ENCODE assay signal across 8 cellular contexts in genomic region chr3:128727485-128727884, GRCh38. TPM values are rescaled to one million over a fixed set of nuclear protein-coding genes. Genes with fewer than 3 reads are reported as not detected.
DNase-seq lines count a peak whose midpoint lies in the region; ATAC-seq, FAIRE-seq and TF ChIP-seq lines count a peak whose summit lies in the region.

No MANE protein-coding gene starts in this region.

- TF ChIP-seq POLR2A in body of pancreas (IDR thresholded peaks at IDR 0.05) = no peak
- TF ChIP-seq POLR2A in upper lobe of left lung (IDR thresholded peaks at IDR 0.05) = no peak

- WGBS in body of pancreas, 2 donors = 7 to 14% methylated on average over 6 of the region's 6 CpGs
- 32 to 35% methylated on average over 6 of the region's 6 CpGs for WGBS in upper lobe of left lung, 2 donors

- intact Hi-C loops in body of pancreas (cut with DNase I) = no loop called here

- TF ChIP-seq EP300 in upper lobe of left lung (IDR thresholded peaks at IDR 0.05) = no peak

- H3K9me3 ChIP-seq in body of pancreas (no peaks in the 10 kb centered on the region), upper lobe of left lung (no peaks in the 10 kb centered on the region)

- no peaks in the 10 kb centered on the region for H3K9me3 Mint-ChIP-seq in activated naive CD4-positive, alpha-beta T cell treated with anti-CD3 and anti-CD28 coated beads, Interleukin-2, amount 50 U/mL, for 24 hours
- H3K9me3 Mint-ChIP-seq in memory B cell = peaks cover 1% of the 10 kb centered on the region

- peaks cover 14% of the 10 kb centered on the region for H3K36me3 Mint-ChIP-seq in activated naive CD4-positive, alpha-beta T cell treated with anti-CD3 and anti-CD28 coated beads, Interleukin-2, amount 50 U/mL, for 24 hours
- H3K36me3 Mint-ChIP-seq in memory B cell = peaks cover 4% of the 10 kb centered on the region

- TF ChIP-seq CTCF in body of pancreas (IDR thresholded peaks at IDR 0.05) (no peak), upper lobe of left lung (IDR thresholded peaks at IDR 0.05) (no peak)

- H3K27me3 ChIP-seq in body of pancreas (no peaks in the 10 kb centered on the region), upper lobe of left lung (no peaks in the 10 kb centered on the region)

- peak overlapping the region; percentile 95 to 98 for H3K4me3 ChIP-seq in body of pancreas
- H3K4me3 ChIP-seq in upper lobe of left lung = peak overlapping the region; percentile 69 to 95 (median 72)

- no peak for DNase-seq in activated naive CD4-positive, alpha-beta T cell (lab: John Stamatoyannopoulos, UW)
- no peak for DNase-seq in body of pancreas
- DNase-seq in memory B cell (ENCODE audit: low spot score in 2 of 2) = no peak
- DNase-seq in upper lobe of left lung = no peak
- no peak for DNase-seq in NCI-H69 (lab: John Stamatoyannopoulos, UW)
- no peak for DNase-seq in NCI-H2171 (lab: John Stamatoyannopoulos, UW)
- DNase-seq in HTR-8/SVneo (ENCODE audit: insufficient read length, low spot score) = no peak

- H3K4me1 ChIP-seq in body of pancreas (peaks cover 47% of the 10 kb centered on the region), upper lobe of left lung (peaks cover 42 to 58% (median 49%) of the 10 kb centered on the region in 4 donors)

- FAIRE-seq in HTR-8/SVneo (lab: Jason Lieb, UNC) = no peak

- no peaks in the 10 kb centered on the region for H3K27me3 Mint-ChIP-seq in activated naive CD4-positive, alpha-beta T cell treated with anti-CD3 and anti-CD28 coated beads, Interleukin-2, amount 50 U/mL, for 24 hours
- H3K27me3 Mint-ChIP-seq in memory B cell = no peaks in the 10 kb centered on the region

- H3K36me3 ChIP-seq in body of pancreas (replicated peaks in 1 of 2; ENCODE audit: insufficient read depth in 1 of 2, low read depth in 2 of 2) (no peaks in the 10 kb centered on the region), upper lobe of left lung (no peaks in the 10 kb centered on the region)

- H3K4me1 Mint-ChIP-seq in activated naive CD4-positive, alpha-beta T cell treated with anti-CD3 and anti-CD28 coated beads, Interleukin-2, amount 50 U/mL, for 24 hours = peaks cover 64% of the 10 kb centered on the region
- peaks cover 46% of the 10 kb centered on the region for H3K4me1 Mint-ChIP-seq in memory B cell

- ATAC-seq in body of pancreas = no peak
- ATAC-seq in memory B cell (ENCODE audit: low read depth) = no peak
- ATAC-seq in upper lobe of left lung (ENCODE audit: low FRiP score in 2 of 2) = no peak

- H3K27ac ChIP-seq in body of pancreas (no peak overlapping the region), upper lobe of left lung (peak overlapping the region in 3 of 4 donors; percentile 93 to 99 (median 97))

- H3K4me3 Mint-ChIP-seq in activated naive CD4-positive, alpha-beta T cell treated with anti-CD3 and anti-CD28 coated beads, Interleukin-2, amount 50 U/mL, for 24 hours = peak overlapping the region; percentile 98
- H3K4me3 Mint-ChIP-seq in memory B cell = peak overlapping the region; percentile 96

- H3K27ac Mint-ChIP-seq in activated naive CD4-positive, alpha-beta T cell treated with anti-CD3 and anti-CD28 coated beads, Interleukin-2, amount 50 U/mL, for 24 hours = peak overlapping the region; percentile 93
- H3K27ac Mint-ChIP-seq in memory B cell = peak overlapping the region; percentile 96

RNA-seq across cellular contexts. Expression of gene RAB7A, which starts 1.5 kb away (rescaled TPM):
- total RNA-seq in body of pancreas (10 to 100 TPM; 45.7 to 64.9 TPM), upper lobe of left lung (100 to 1,000 TPM in 5 of 6 donors, 10 to 100 TPM in 1; 72.3 to 287 (median 139) TPM)

Comparison
In these comparisons a context has a peak if more than half of its experiments do, and no peak if none do; other contexts are left out.
1. H3K27ac ChIP-seq: peak in upper lobe of left lung (3 of 4); none in body of pancreas (0 of 4).